ENCODE assay signal across 16 cellular contexts in genomic region chr5:40675396-40676133, GRCh38. TPM values are rescaled to one million over a fixed set of nuclear protein-coding genes. Genes with fewer than 3 reads are reported as not detected.
DNase-seq lines count a peak whose midpoint lies in the region; ATAC-seq and TF ChIP-seq lines count a peak whose summit lies in the region.
"Had no signal": no experiment of that assay in that cellular context is flagged by ENCODE, and none has a peak within 500 bp of the region (broad histone marks: within the 10 kb centered on the region; RNA-seq: fewer than 3 reads in every experiment).

No MANE protein-coding gene starts in this region.

- no peaks in the 10 kb centered on the region for H3K79me2 ChIP-seq in OCI-LY7 (ENCODE audit: insufficient read depth, low read depth, low read length)

- peak overlapping the region; percentile 99 for H3K27ac ChIP-seq in naive thymus-derived CD4-positive, alpha-beta T cell (ENCODE audit: low read depth, low read length)
- no peak overlapping the region for H3K27ac ChIP-seq in OCI-LY7 (ENCODE audit: low read depth, low read length, poor library complexity, severe bottlenecking)

- no peak for TF ChIP-seq CTCF in activated CD8-positive, alpha-beta T cell treated with anti-CD3 and anti-CD28 coated beads for 36 hours (IDR thresholded peaks at IDR 0.05)
- no peak for TF ChIP-seq CTCF in OCI-LY7 (conservative IDR thresholded peaks at IDR 0.05; ENCODE audit: low read length)

- H3K9me3 Mint-ChIP-seq in activated CD8-positive, alpha-beta T cell treated with anti-CD3 and anti-CD28 coated beads for 36 hours, result no peaks in the 10 kb centered on the region
- H3K9me3 Mint-ChIP-seq in naive thymus-derived CD4-positive, alpha-beta T cell, result peaks cover 0 to 1% (median 0%) of the 10 kb centered on the region in 11 donors

- DNase-seq in activated CD4-positive, CD25-positive, alpha-beta regulatory T cell treated with anti-CD3 and anti-CD28 coated beads, Interleukin-2, amount 50 U/mL, for 72 hours, result no peak
- DNase-seq in activated CD8-positive, alpha-beta T cell treated with anti-CD3 and anti-CD28 coated beads for 36 hours, result peak; percentile 66
- peak in 5 of 9 donors; percentile 47 to 65 (median 54) for DNase-seq in naive thymus-derived CD4-positive, alpha-beta T cell
- DNase-seq in nucleus accumbens (lab: John Stamatoyannopoulos, UW), result no peak
- DNase-seq in OCI-LY7 (ENCODE audit: low spot score), result no peak
- DNase-seq: activated gamma-delta T cell treated with Interleukin-2 at 50 U/mL for 16 hours, Calu3, head of caudate nucleus, NCI-H1436, NCI-H524 treated with DMSO at 0.1 percent for 48 hours, Right ventricle myocardium superior, sigmoid colon had no signal

- no peak overlapping the region for H3K4me3 ChIP-seq in naive thymus-derived CD4-positive, alpha-beta T cell (ENCODE audit: low read length)
- no peak overlapping the region for H3K4me3 ChIP-seq in OCI-LY7 (ENCODE audit: low read depth, low read length, poor library complexity, severe bottlenecking)
- H3K4me3 ChIP-seq: sigmoid colon, tibial nerve had no signal

- POLR2A ChIA-PET in activated CD8-positive, alpha-beta T cell treated with anti-CD3 and anti-CD28 coated beads for 36 hours (lab: Charles Lee), result interaction anchor here (0.6 to 1.6 kb wide), 11 partner anchors 10 to 398 kb away, joined by 3 to 9 read pairs (median 3); no protein-coding TSS in a partner anchor
- POLR2A ChIA-PET in naive thymus-derived CD4-positive, alpha-beta T cell (lab: Charles Lee), result interaction anchor here (0.6 to 3.5 kb wide), 9 partner anchors 9 to 969 kb away, joined by 3 to 23 read pairs (median 3); no protein-coding TSS in a partner anchor
- POLR2A ChIA-PET in OCI-LY7 (lab: Charles Lee), result interaction anchor here (0.6 to 0.7 kb wide), 2 partner anchors 24 to 66 kb away, joined by 3 to 4 read pairs; no protein-coding TSS in a partner anchor

- peaks cover 9% of the 10 kb centered on the region for H3K36me3 Mint-ChIP-seq in activated CD8-positive, alpha-beta T cell treated with anti-CD3 and anti-CD28 coated beads for 36 hours (ENCODE audit: low read depth)
- peaks cover 0 to 12% (median 3%) of the 10 kb centered on the region in 5 donors for H3K36me3 Mint-ChIP-seq in naive thymus-derived CD4-positive, alpha-beta T cell

- H3K4me1 Mint-ChIP-seq in activated CD8-positive, alpha-beta T cell treated with anti-CD3 and anti-CD28 coated beads for 36 hours (ENCODE audit: low read depth), result peaks cover 59% of the 10 kb centered on the region
- peaks cover 49 to 84% (median 77%) of the 10 kb centered on the region in 7 donors for H3K4me1 Mint-ChIP-seq in naive thymus-derived CD4-positive, alpha-beta T cell

- peak overlapping the region; percentile 99 for H3K4me3 Mint-ChIP-seq in activated CD8-positive, alpha-beta T cell treated with anti-CD3 and anti-CD28 coated beads for 36 hours
- H3K4me3 Mint-ChIP-seq in naive thymus-derived CD4-positive, alpha-beta T cell, result peak overlapping the region in 9 of 10 donors; percentile 34 to 61 (median 47)

- H2AFZ ChIP-seq in OCI-LY7 (ENCODE audit: low read length), result no peak overlapping the region

- no peaks in the 10 kb centered on the region for H3K27me3 ChIP-seq in naive thymus-derived CD4-positive, alpha-beta T cell (ENCODE audit: control insufficient read depth in 2 of 2, insufficient read depth in 2 of 2, low read length in 2 of 2)
- H3K27me3 ChIP-seq: sigmoid colon, tibial nerve had no signal

- peak overlapping the region; percentile 94 for H3K27ac Mint-ChIP-seq in activated CD8-positive, alpha-beta T cell treated with anti-CD3 and anti-CD28 coated beads for 36 hours
- H3K27ac Mint-ChIP-seq in naive thymus-derived CD4-positive, alpha-beta T cell, result peak overlapping the region; percentile 77 to 92 (median 87)

- no peaks in the 10 kb centered on the region for H4K20me1 ChIP-seq in OCI-LY7 (ENCODE audit: insufficient read depth, low read length)

- BruUV-seq in OCI-LY7 (replicated peaks; lab: Mats Ljungman, UMichigan), result no TSS peak

- no peaks in the 10 kb centered on the region for H3K27me3 Mint-ChIP-seq in activated CD8-positive, alpha-beta T cell treated with anti-CD3 and anti-CD28 coated beads for 36 hours
- no peaks in the 10 kb centered on the region for H3K27me3 Mint-ChIP-seq in naive thymus-derived CD4-positive, alpha-beta T cell

- no peak overlapping the region for H3K4me2 ChIP-seq in OCI-LY7 (ENCODE audit: low read length)

- ATAC-seq in activated CD4-positive, CD25-positive, alpha-beta regulatory T cell treated with anti-CD3 and anti-CD28 coated beads, Interleukin-2, amount 50 U/mL, for 24 hours, result peak; percentile 47 to 54
- ATAC-seq in HG03175 (IDR thresholded peaks at IDR 0.05; ENCODE audit: unreplicated experiment) (peak; percentile 31), HG03521 (IDR thresholded peaks at IDR 0.05; ENCODE audit: unreplicated experiment) (no peak)
- ATAC-seq in activated CD8-positive, alpha-beta T cell treated with anti-CD3 and anti-CD28 coated beads for 36 hours, result peak; percentile 28
- no peak for ATAC-seq in naive thymus-derived CD4-positive, alpha-beta T cell

- peaks cover 38 to 53% of the 10 kb centered on the region in 2 donors for H3K4me1 ChIP-seq in naive thymus-derived CD4-positive, alpha-beta T cell (ENCODE audit: control insufficient read depth in 2 of 2, insufficient read depth in 2 of 2, low read length in 2 of 2)
- peaks cover 13% of the 10 kb centered on the region for H3K4me1 ChIP-seq in OCI-LY7 (ENCODE audit: insufficient read depth, low read length, poor library complexity, severe bottlenecking)

- no peaks in the 10 kb centered on the region for H3K9me2 ChIP-seq in OCI-LY7 (ENCODE audit: insufficient read depth, low read length)

- CTCF ChIA-PET in activated CD8-positive, alpha-beta T cell treated with anti-CD3 and anti-CD28 coated beads for 36 hours (lab: Charles Lee), result interaction anchor here (1.1 to 1.9 kb wide), 3 partner anchors 10 to 185 kb away, joined by 3 to 6 read pairs (median 5); no protein-coding TSS in a partner anchor
- CTCF ChIA-PET in naive thymus-derived CD4-positive, alpha-beta T cell (lab: Charles Lee), result interaction anchor here (0.6 kb wide), 1 partner anchor 1676 kb away, joined by 3 read pairs; no protein-coding TSS in a partner anchor
- CTCF ChIA-PET in OCI-LY7 (lab: Charles Lee; ENCODE audit: unreplicated experiment), result no interaction called here

- H3K36me3 ChIP-seq in naive thymus-derived CD4-positive, alpha-beta T cell (ENCODE audit: control insufficient read depth in 2 of 3, insufficient read depth in 3 of 3, low read length in 3 of 3), result peaks cover 0 to 8% (median 0%) of the 10 kb centered on the region in 3 experiments
- no peaks in the 10 kb centered on the region for H3K36me3 ChIP-seq in OCI-LY7 (ENCODE audit: insufficient read depth, low read length)
- H3K36me3 ChIP-seq: sigmoid colon, tibial nerve had no signal

- intact Hi-C loops in activated CD8-positive, alpha-beta T cell treated with anti-CD3 and anti-CD28 coated beads for 36 hours (cut with micrococcal nuclease), result loop anchor here (5.0 kb wide), 1 partner anchor 238 kb away; no protein-coding TSS in a partner anchor
- intact Hi-C loops in naive thymus-derived CD4-positive, alpha-beta T cell (cut with micrococcal nuclease), result loop anchor here (5.0 to 10.0 kb wide), 3 partner anchors 1229 to 1483 kb away; partner anchors contain the start of gene RIMOC1 (in 1 of the 2)
- intact Hi-C loops in OCI-LY7 (cut with micrococcal nuclease; ENCODE audit: unreplicated experiment), result loop anchor here (5.0 kb wide), 1 partner anchor 188 kb away; no protein-coding TSS in a partner anchor

- no peaks in the 10 kb centered on the region for H3K9me3 ChIP-seq in naive thymus-derived CD4-positive, alpha-beta T cell (ENCODE audit: control insufficient read depth in 2 of 3, low read length in 3 of 3)
- H3K9me3 ChIP-seq in OCI-LY7 (ENCODE audit: low read length), result no peaks in the 10 kb centered on the region
- H3K9me3 ChIP-seq: sigmoid colon, tibial nerve had no signal

RNA-seq across cellular contexts. Expression of gene PTGER4, which starts 4.2 kb away (rescaled TPM):
- total RNA-seq in activated CD8-positive, alpha-beta T cell treated with anti-CD3 and anti-CD28 coated beads for 36 hours, result 10 to 100 TPM; 62.8 to 62.9 TPM
- 100 to 1,000 TPM in 2 of 5 experiments, 10 to 100 TPM in 3; 39.6 to 422 (median 76.3) TPM for total RNA-seq in naive thymus-derived CD4-positive, alpha-beta T cell
- 10 to 100 TPM; 38.5 to 56.0 TPM for polyA plus RNA-seq in naive thymus-derived CD4-positive, alpha-beta T cell
- 1.4 and 2.0 TPM in 2 replicates for total RNA-seq in OCI-LY7 (2014; rRNA removed; shearing (Covaris generic))
- total RNA-seq in OCI-LY7 (2022), result 0.49 TPM in 1 of 2 replicates, not detected in the other

Comparison
In these comparisons a context has a peak if more than half of its experiments do, and no peak if none do; other contexts are left out.
1. ATAC-seq: peak in activated CD4-positive, CD25-positive, alpha-beta regulatory T cell treated with anti-CD3 and anti-CD28 coated beads, Interleukin-2, amount 50 U/mL, for 24 hours (2 of 2), HG03175 (single experiment) and activated CD8-positive, alpha-beta T cell treated with anti-CD3 and anti-CD28 coated beads for 36 hours (single experiment); none in naive thymus-derived CD4-positive, alpha-beta T cell (single experiment) and HG03521 (single experiment).
2. DNase-seq: peak in activated CD8-positive, alpha-beta T cell treated with anti-CD3 and anti-CD28 coated beads for 36 hours (single experiment) and naive thymus-derived CD4-positive, alpha-beta T cell (5 of 9); none in activated CD4-positive, CD25-positive, alpha-beta regulatory T cell treated with anti-CD3 and anti-CD28 coated beads, Interleukin-2, amount 50 U/mL, for 72 hours (single experiment), nucleus accumbens (0 of 56) and OCI-LY7 (single experiment).
3. RNA of gene PTGER4, which starts 4.2 kb away (total RNA-seq): 39.6 to 422 TPM in naive thymus-derived CD4-positive, alpha-beta T cell and 62.8 to 62.9 TPM in activated CD8-positive, alpha-beta T cell treated with anti-CD3 and anti-CD28 coated beads for 36 hours; 0.49 to 2.0 TPM in OCI-LY7; every median in the first group is over 10 times any median in the second.